ENCODE assay signal across 8 cellular contexts in genomic region chr7:100705753-100706671, GRCh38. TPM values are rescaled to one million over a fixed set of nuclear protein-coding genes. Genes with fewer than 3 reads are reported as not detected.
DNase-seq lines count a peak whose midpoint lies in the region; ATAC-seq and TF ChIP-seq lines count a peak whose summit lies in the region.

Gene POP7, plus strand, starts transcription at chr7:100706121. Its CDS starts 710 bp downstream, at chr7:100706831.

- TF ChIP-seq CTCF in right atrium auricular region (IDR thresholded peaks at IDR 0.05) (no peak), uterus (IDR thresholded peaks at IDR 0.05) (no peak)

- H3K9me3 ChIP-seq in right atrium auricular region (no peaks in the 10 kb centered on the region), uterus (no peaks in the 10 kb centered on the region)

- peak; percentile 72 to 74 for TF ChIP-seq POLR2A in uterus (IDR thresholded peaks at IDR 0.05)

- DNase-seq in NCI-H187 treated with DMSO at 0.1 percent for 48 hours (lab: John Stamatoyannopoulos, UW) (peak; percentile 75), anterior cingulate cortex (lab: John Stamatoyannopoulos, UW) (peak; percentile 67 to 99 (median 93)), right atrium auricular region (ENCODE audit: low spot score) (peak; percentile 98), pulmonary artery endothelial cell (ENCODE audit: low read depth, low spot score) (peak; percentile 90), uterus (peak; percentile 99 to 100)

- ATAC-seq in GM18499 (IDR thresholded peaks at IDR 0.05; ENCODE audit: insufficient read depth, unreplicated experiment) (peak; percentile 58), HG02943 (IDR thresholded peaks at IDR 0.05; ENCODE audit: low read depth, unreplicated experiment) (peak; percentile 85)

- no peaks in the 10 kb centered on the region for H3K27me3 ChIP-seq in right atrium auricular region
- H3K27me3 ChIP-seq in uterus = no peaks in the 10 kb centered on the region

- intact Hi-C loops in T-helper 2 cell treated with Interferon-gamma antibody and Interleukin-4, amounts not matched to agents 100 ng/mL and 5 ng/mL, for 36 hours (cut with micrococcal nuclease) = loop anchor here (1.0 to 5.0 kb wide), 7 partner anchors 12 to 229 kb away; partner anchors contain the start of genes GIGYF1, GNB2, MOSPD3 and SLC12A9
- intact Hi-C loops in uterus (cut with DNase I; ENCODE audit: low total_unique reads) = no loop called here

- H3K36me3 ChIP-seq in right atrium auricular region (no peaks in the 10 kb centered on the region), uterus (no peaks in the 10 kb centered on the region)

- H3K27ac ChIP-seq in right atrium auricular region (peak within 1 kb of the TSS; percentile 90 to 94), uterus (peak within 1 kb of the TSS; percentile 88 to 90)

- H3K4me1 ChIP-seq in right atrium auricular region = peaks cover 0 to 23% of the 10 kb centered on the region in 2 donors
- peaks cover 0 to 5% of the 10 kb centered on the region in 2 donors for H3K4me1 ChIP-seq in uterus

- H3K4me3 ChIP-seq in right atrium auricular region (peak within 1 kb of the TSS; percentile 93 to 98), uterus (peak within 1 kb of the TSS; percentile 79 to 90)

RNA-seq across cellular contexts. Expression of gene POP7, which starts in this region (rescaled TPM):
- total RNA-seq in T-helper 2 cell treated with Interferon-gamma antibody and Interleukin-4, amounts not matched to agents 100 ng/mL and 5 ng/mL, for 36 hours = 45.4 and 46.8 TPM in 2 replicates
- 10 to 100 TPM; 19.1 to 28.7 TPM for total RNA-seq in right atrium auricular region
- 54.5 and 54.6 TPM in 2 replicates for total RNA-seq in pulmonary artery endothelial cell
- 10 to 100 TPM; 16.4 to 53.8 (median 23.8) TPM for total RNA-seq in uterus

Comparison
In these comparisons a context has a peak if more than half of its experiments do, and no peak if none do; other contexts are left out.
1. Peak in every context shown above with its lines: DNase-seq, ATAC-seq, H3K4me3 ChIP-seq and H3K27ac ChIP-seq.